In genomic region chr5:4734348-4734747, GRCh38 we compare ENCODE assay signal across 34 cellular contexts.
"Had no signal": no experiment of that assay in that cellular context is flagged by ENCODE, and none has a peak within 500 bp of the region (broad histone marks: within the 10 kb centered on the region; RNA-seq: fewer than 3 reads in every experiment).

No MANE protein-coding gene starts in this region.

- DNase-seq: Karpas-422, Kasumi-1, MG63, MM.1S, MV-4-11, NCI-H1048, NCI-H1092, NCI-H1092 treated with DMSO at 0.1 percent for 48 hours, NCI-H1105, NCI-H1105 treated with DMSO at 0.1 percent for 48 hours, NCI-H1417, NCI-H1417 treated with DMSO at 0.1 percent for 48 hours, NCI-H1436, NCI-H1436 treated with DMSO at 0.1 percent for 48 hours, NCI-H146, NCI-H1694, NCI-H1694 treated with DMSO at 0.1 percent for 48 hours, NCI-H187, NCI-H187 treated with DMSO at 0.1 percent for 48 hours, NCI-H1930, NCI-H2029, NCI-H2029 treated with DMSO at 0.1 percent for 48 hours, NCI-H2081, NCI-H2081 treated with DMSO at 0.1 percent for 48 hours, NCI-H2107, NCI-H2171, NCI-H2171 treated with DMSO at 0.1 percent for 48 hours, NCI-H2227 treated with DMSO at 0.1 percent for 48 hours, NCI-H226, NCI-H345, NCI-H446, NCI-H446 treated with DMSO at 0.1 percent for 48 hours, NCI-H510A, NCI-H510A treated with DMSO at 0.1 percent for 48 hours had no signal

- H3K9me3 ChIP-seq: MG63 had no signal

- H3K36me3 ChIP-seq: MG63 had no signal

- H3K4me3 ChIP-seq: MG63 had no signal
